ENCODE assay signal across 34 cellular contexts in the genomic region with DNA sequence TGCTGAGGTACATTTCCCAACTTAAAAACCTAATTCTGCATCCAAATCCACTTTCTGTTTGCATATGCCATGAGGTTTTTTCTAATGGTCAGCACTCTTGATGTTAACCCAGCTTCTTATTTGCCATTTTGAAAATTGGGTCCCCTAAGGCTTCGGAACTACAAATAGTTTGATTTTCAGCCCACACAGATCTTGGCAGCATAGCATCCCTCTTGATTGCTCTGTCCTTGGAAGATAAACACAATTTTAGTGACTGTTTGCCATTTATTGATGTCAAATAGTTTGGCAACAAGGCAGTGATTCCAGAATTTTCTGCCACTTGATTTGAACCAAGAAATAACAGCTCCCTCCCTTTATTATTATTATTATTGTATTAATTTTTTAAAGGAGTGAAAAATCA.
"Had no signal": no experiment of that assay in that cellular context is flagged by ENCODE, and none has a peak within 500 bp of the region (broad histone marks: within the 10 kb centered on the region; RNA-seq: fewer than 3 reads in every experiment).

No MANE protein-coding gene starts in this region.

- H3K4me3 ChIP-seq: MG63 had no signal

- H3K27me3 ChIP-seq: MG63 had no signal

- DNase-seq: Karpas-422, Kasumi-1, MG63, MM.1S, MV-4-11, NCI-H1048, NCI-H1092, NCI-H1092 treated with DMSO at 0.1 percent for 48 hours, NCI-H1105, NCI-H1105 treated with DMSO at 0.1 percent for 48 hours, NCI-H1417, NCI-H1417 treated with DMSO at 0.1 percent for 48 hours, NCI-H1436, NCI-H1436 treated with DMSO at 0.1 percent for 48 hours, NCI-H1694, NCI-H1694 treated with DMSO at 0.1 percent for 48 hours, NCI-H187, NCI-H187 treated with DMSO at 0.1 percent for 48 hours, NCI-H1930, NCI-H2029, NCI-H2029 treated with DMSO at 0.1 percent for 48 hours, NCI-H2081, NCI-H2081 treated with DMSO at 0.1 percent for 48 hours, NCI-H2107, NCI-H2171, NCI-H2171 treated with DMSO at 0.1 percent for 48 hours, NCI-H2227 treated with DMSO at 0.1 percent for 48 hours, NCI-H226, NCI-H345, NCI-H446, NCI-H446 treated with DMSO at 0.1 percent for 48 hours, NCI-H510A, NCI-H510A treated with DMSO at 0.1 percent for 48 hours, NCI-H524 had no signal

- H3K36me3 ChIP-seq: MG63 had no signal

- H3K9me3 ChIP-seq: MG63 had no signal
